In the genomic region with DNA sequence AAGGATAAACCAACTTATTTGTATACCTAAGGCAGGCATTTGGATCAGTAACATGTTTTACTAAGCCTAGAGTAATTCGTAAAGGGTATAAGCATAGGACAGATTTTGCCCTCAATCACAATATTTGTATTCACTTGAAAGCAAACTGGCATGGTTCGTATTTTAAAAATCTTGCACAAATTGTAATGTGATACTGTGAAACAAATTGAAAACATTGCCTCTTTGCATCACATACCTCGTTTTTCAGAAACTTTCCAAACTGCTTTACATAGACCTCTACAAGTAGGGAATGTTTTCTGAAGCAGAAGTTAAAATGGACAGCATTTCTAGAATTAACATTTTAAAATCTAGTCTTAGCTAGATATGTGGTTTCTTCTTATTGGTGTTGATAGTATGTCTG, we compare ENCODE assay signal across 31 cellular contexts. TPM values are rescaled to one million over a fixed set of nuclear protein-coding genes. Genes with fewer than 3 reads are reported as not detected.
"Had no signal": no experiment of that assay in that cellular context is flagged by ENCODE, and none has a peak within 500 bp of the region (broad histone marks: within the 10 kb centered on the region; RNA-seq: fewer than 3 reads in every experiment).

No MANE protein-coding gene starts in this region.

- H3K4me1 ChIP-seq: ascending aorta, colonic mucosa had no signal

- H3K27me3 Mint-ChIP-seq: activated CD4-positive, alpha-beta memory T cell treated with anti-CD3 and anti-CD28 coated beads for 36 hours; activated CD4-positive, alpha-beta T cell treated with anti-CD3 and anti-CD28 coated beads for 36 hours; activated CD4-positive, alpha-beta T cell treated with anti-CD3 and anti-CD28 coated beads, Interleukin-2, amount 10 ng/mL, durations not matched to agents 24 days and 14 days; activated CD8-positive, alpha-beta memory T cell treated with anti-CD3 and anti-CD28 coated beads, Interleukin-2, amount 10 ng/mL, durations not matched to agents 7 days and 5 days; activated naive CD4-positive, alpha-beta T cell treated with anti-CD3 and anti-CD28 coated beads, Interleukin-2, amount 50 U/mL, for 24 hours; activated naive CD8-positive, alpha-beta T cell treated with anti-CD3 and anti-CD28 coated beads for 36 hours; activated naive CD8-positive, alpha-beta T cell treated with anti-CD3 and anti-CD28 coated beads, Interleukin-2, amount 50 U/mL, for 24 hours had no signal

- H3K9me3 Mint-ChIP-seq: activated CD4-positive, alpha-beta memory T cell treated with anti-CD3 and anti-CD28 coated beads for 36 hours; activated CD4-positive, alpha-beta T cell treated with anti-CD3 and anti-CD28 coated beads, Interleukin-2, amount 10 ng/mL, durations not matched to agents 24 days and 14 days; activated naive CD4-positive, alpha-beta T cell treated with anti-CD3 and anti-CD28 coated beads for 36 hours; activated naive CD4-positive, alpha-beta T cell treated with anti-CD3 and anti-CD28 coated beads, Interleukin-2, amount 50 U/mL, for 24 hours; activated naive CD8-positive, alpha-beta T cell treated with anti-CD3 and anti-CD28 coated beads for 36 hours; activated naive CD8-positive, alpha-beta T cell treated with anti-CD3 and anti-CD28 coated beads, Interleukin-2, amount 50 U/mL, for 24 hours; activated T-helper 1 cell treated with anti-CD3 and anti-CD28 coated beads, Interleukin-12 subunit alpha, Interleukin-12 subunit beta, Interleukin-2, Interleukin-4 antibody, amounts not matched to agents 30 ng/mL and 10 ng/mL and 1 ng/mL, durations not matched to agents 14 hours and 24 hours and 36 hours; activated T-helper 2 cell treated with anti-CD3 and anti-CD28 coated beads, Interferon-gamma antibody, Interleukin-2, Interleukin-4, amounts not matched to agents 10 μg/mL and 5 μg/mL and 100 μg/mL, durations not matched to agents 14 hours and 24 hours and 36 hours had no signal

- H3K36me3 ChIP-seq: ascending aorta, colonic mucosa, esophagus squamous epithelium, gastroesophageal sphincter had no signal

- H3K27ac ChIP-seq: ascending aorta, colonic mucosa, epithelial cell of prostate, esophagus squamous epithelium, gastroesophageal sphincter, heart right ventricle, hepatocyte had no signal

- H3K27ac Mint-ChIP-seq: activated CD4-positive, alpha-beta memory T cell treated with anti-CD3 and anti-CD28 coated beads for 36 hours; activated CD4-positive, alpha-beta T cell treated with anti-CD3 and anti-CD28 coated beads for 36 hours; activated CD4-positive, alpha-beta T cell treated with anti-CD3 and anti-CD28 coated beads, Interleukin-2, amount 10 ng/mL, durations not matched to agents 24 days and 14 days; activated CD8-positive, alpha-beta memory T cell treated with anti-CD3 and anti-CD28 coated beads, Interleukin-2, amount 10 ng/mL, durations not matched to agents 7 days and 5 days; activated CD8-positive, alpha-beta T cell treated with anti-CD3 and anti-CD28 coated beads, Interleukin-2, amount 10 ng/mL, durations not matched to agents 7 days and 5 days; activated naive CD4-positive, alpha-beta T cell treated with anti-CD3 and anti-CD28 coated beads for 36 hours; activated naive CD4-positive, alpha-beta T cell treated with anti-CD3 and anti-CD28 coated beads, Interleukin-2, amount 50 U/mL, for 24 hours; activated naive CD8-positive, alpha-beta T cell treated with anti-CD3 and anti-CD28 coated beads for 36 hours; activated naive CD8-positive, alpha-beta T cell treated with anti-CD3 and anti-CD28 coated beads, Interleukin-2, amount 50 U/mL, for 24 hours; activated T-helper 1 cell treated with anti-CD3 and anti-CD28 coated beads, Interleukin-12 subunit alpha, Interleukin-12 subunit beta, Interleukin-2, Interleukin-4 antibody, amounts not matched to agents 30 ng/mL and 10 ng/mL and 1 ng/mL, durations not matched to agents 14 hours and 24 hours and 36 hours; activated T-helper 2 cell treated with anti-CD3 and anti-CD28 coated beads, Interferon-gamma antibody, Interleukin-2, Interleukin-4, amounts not matched to agents 10 μg/mL and 5 μg/mL and 100 μg/mL, durations not matched to agents 14 hours and 24 hours and 36 hours had no signal

- H3K4me2 ChIP-seq: hepatocyte had no signal

- H3K9me3 ChIP-seq: ascending aorta, colonic mucosa, esophagus squamous epithelium, gastroesophageal sphincter, heart right ventricle had no signal

- H3K27me3 ChIP-seq: ascending aorta, colonic mucosa, esophagus squamous epithelium, gastroesophageal sphincter, heart right ventricle, hepatocyte had no signal

- H3K4me3 Mint-ChIP-seq: activated CD4-positive, alpha-beta memory T cell treated with anti-CD3 and anti-CD28 coated beads for 36 hours; activated CD4-positive, alpha-beta T cell treated with anti-CD3 and anti-CD28 coated beads for 36 hours; activated CD4-positive, alpha-beta T cell treated with anti-CD3 and anti-CD28 coated beads, Interleukin-2, amount 10 ng/mL, durations not matched to agents 24 days and 14 days; activated CD8-positive, alpha-beta memory T cell treated with anti-CD3 and anti-CD28 coated beads, Interleukin-2, amount 10 ng/mL, durations not matched to agents 7 days and 5 days; activated CD8-positive, alpha-beta T cell treated with anti-CD3 and anti-CD28 coated beads, Interleukin-2, amount 10 ng/mL, durations not matched to agents 7 days and 5 days; activated naive CD4-positive, alpha-beta T cell treated with anti-CD3 and anti-CD28 coated beads for 36 hours; activated naive CD4-positive, alpha-beta T cell treated with anti-CD3 and anti-CD28 coated beads, Interleukin-2, amount 50 U/mL, for 24 hours; activated naive CD8-positive, alpha-beta T cell treated with anti-CD3 and anti-CD28 coated beads for 36 hours; activated naive CD8-positive, alpha-beta T cell treated with anti-CD3 and anti-CD28 coated beads, Interleukin-2, amount 50 U/mL, for 24 hours; activated T-helper 1 cell treated with anti-CD3 and anti-CD28 coated beads, Interleukin-12 subunit alpha, Interleukin-12 subunit beta, Interleukin-2, Interleukin-4 antibody, amounts not matched to agents 30 ng/mL and 10 ng/mL and 1 ng/mL, durations not matched to agents 14 hours and 24 hours and 36 hours had no signal

- FAIRE-seq: endometrium, endothelial cell of umbilical vein had no signal

- DNase-seq: activated CD4-positive, alpha-beta memory T cell treated with anti-CD3 and anti-CD28 coated beads for 36 hours; activated CD4-positive, alpha-beta T cell treated with anti-CD3 and anti-CD28 coated beads for 36 hours; activated CD4-positive, alpha-beta T cell treated with anti-CD3 and anti-CD28 coated beads, Interleukin-2, amount 10 ng/mL, durations not matched to agents 24 days and 14 days; activated CD4-positive, CD25-positive, alpha-beta regulatory T cell; activated CD4-positive, CD25-positive, alpha-beta regulatory T cell treated with anti-CD3 and anti-CD28 coated beads, Interleukin-2, amount 50 U/mL, for 72 hours; activated CD8-positive, alpha-beta memory T cell treated with anti-CD3 and anti-CD28 coated beads, Interleukin-2, amount 10 ng/mL, durations not matched to agents 7 days and 5 days; activated CD8-positive, alpha-beta memory T cell treated with anti-CD3 and anti-CD28 coated beads, Interleukin-2, amount 50 U/mL, for 4 hours; activated CD8-positive, alpha-beta T cell treated with anti-CD3 and anti-CD28 coated beads, Interleukin-2, amount 10 ng/mL, durations not matched to agents 7 days and 5 days; activated effector memory CD4-positive, alpha-beta T cell treated with anti-CD3 and anti-CD28 coated beads, Interleukin-2, amount 50 U/mL, for 16 hours; activated naive CD4-positive, alpha-beta T cell treated with anti-CD3 and anti-CD28 coated beads for 36 hours; activated naive CD8-positive, alpha-beta T cell treated with anti-CD3 and anti-CD28 coated beads for 36 hours; activated naive CD8-positive, alpha-beta T cell treated with anti-CD3 and anti-CD28 coated beads, Interleukin-2, amount 50 U/mL, for 24 hours; activated T-cell treated with anti-CD3 and anti-CD28 coated beads, Interleukin-2, amount 50 U/mL, for 1 hour; activated T-cell treated with anti-CD3 and anti-CD28 coated beads, Interleukin-2, amount 50 U/mL, for 48 hours; central memory CD4-positive, alpha-beta T cell; cerebellar nuclear complex; colonic mucosa; effector CD8-positive, alpha-beta T cell; esophagus squamous epithelium; foreskin melanocyte; heart right ventricle; T-helper 2 cell had no signal

- H2AFZ ChIP-seq: hepatocyte had no signal

- H3K4me3 ChIP-seq: ascending aorta, colonic mucosa, esophagus squamous epithelium, gastroesophageal sphincter, heart right ventricle, hepatocyte had no signal

RNA-seq across cellular contexts. Expression of gene KBTBD8, which starts 11.6 kb away (rescaled TPM):
- total RNA-seq: ascending aorta had no signal
